In the genomic region with DNA sequence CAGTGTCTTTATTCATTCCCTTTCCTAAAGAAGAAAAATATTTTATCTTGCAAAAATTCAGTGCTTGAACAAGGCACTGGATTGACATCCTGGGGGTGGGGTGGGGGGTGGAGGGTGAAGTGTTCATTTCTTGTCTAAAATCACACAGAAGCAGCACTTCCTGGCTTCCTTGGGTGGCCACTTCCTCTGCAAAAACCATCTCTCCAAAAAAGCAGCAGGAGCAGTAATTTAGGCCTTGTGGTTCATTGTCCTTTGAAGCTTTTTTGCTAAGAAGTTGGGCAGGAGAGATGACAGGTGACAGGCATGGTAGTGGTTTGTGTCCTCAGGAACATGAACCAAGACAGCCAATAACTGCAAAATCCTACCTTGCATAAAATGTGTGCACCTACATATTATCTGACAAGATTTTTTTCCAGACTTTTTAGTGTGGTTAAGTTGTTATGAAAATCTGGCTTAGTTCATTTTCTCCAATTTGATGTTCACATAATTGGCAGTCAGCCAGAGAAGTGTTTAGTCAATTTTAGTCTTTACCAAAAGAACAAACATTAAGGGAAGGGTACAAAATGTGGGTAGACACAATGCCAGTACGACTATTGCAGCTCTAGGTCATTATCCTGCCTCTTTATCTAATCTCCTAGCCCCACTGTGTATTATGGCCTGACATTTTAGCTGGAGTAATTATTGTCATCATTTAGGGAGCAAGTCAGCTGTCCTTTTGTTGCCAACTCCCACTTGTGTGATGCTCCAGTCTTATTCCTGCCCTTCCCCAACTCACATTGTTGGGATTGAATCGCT, we compare ENCODE assay signal across 12 cellular contexts.
DNase-seq lines count a peak whose midpoint lies in the region; ATAC-seq and TF ChIP-seq lines count a peak whose summit lies in the region.
"Had no signal": no experiment of that assay in that cellular context is flagged by ENCODE, and none has a peak within 500 bp of the region (broad histone marks: within the 10 kb centered on the region; RNA-seq: fewer than 3 reads in every experiment).

No MANE protein-coding gene starts in this region.

- no peak overlapping the region for H3K27ac ChIP-seq in HEK293 (ENCODE audit: extremely low read depth, low read depth, low read length)
- no peak overlapping the region for H3K27ac ChIP-seq in spleen
- H3K27ac ChIP-seq: HL-60 had no signal

- H3K27me3 Mint-ChIP-seq in activated CD8-positive, alpha-beta T cell treated with anti-CD3 and anti-CD28 coated beads for 36 hours, result peaks cover 4% of the 10 kb centered on the region

- H3K27ac Mint-ChIP-seq in activated CD8-positive, alpha-beta T cell treated with anti-CD3 and anti-CD28 coated beads for 36 hours, result no peak overlapping the region
- H3K27ac Mint-ChIP-seq: activated T-helper 17 cell treated with anti-CD3 and anti-CD28 coated beads, Interleukin-2, amount 50 U/mL, for 72 hours had no signal

- DNase-seq in CMK (ENCODE audit: low read depth) (peak; percentile 55), NCI-H345 treated with DMSO at 0.1 percent for 48 hours (lab: John Stamatoyannopoulos, UW; ENCODE audit: unreplicated experiment) (peak; percentile 88), spleen (no peak), SKM-1 treated with dmso at 0.1 percent for 144 hours (lab: John Stamatoyannopoulos, UW; ENCODE audit: unreplicated experiment) (no peak)
- DNase-seq in activated CD8-positive, alpha-beta T cell treated with anti-CD3 and anti-CD28 coated beads for 36 hours, result peak; percentile 40
- DNase-seq: effector memory CD4-positive, alpha-beta T cell had no signal

- no peaks in the 10 kb centered on the region for H3K36me3 Mint-ChIP-seq in activated CD8-positive, alpha-beta T cell treated with anti-CD3 and anti-CD28 coated beads for 36 hours (ENCODE audit: low read depth)

- CTCF ChIA-PET in HEK293 (lab: Yijun Ruan, JAX), result interaction anchor here (1.4 kb wide), 1 partner anchor 15 kb away, joined by 4 read pairs; no protein-coding TSS in a partner anchor
- CTCF ChIA-PET in activated CD8-positive, alpha-beta T cell treated with anti-CD3 and anti-CD28 coated beads for 36 hours (lab: Charles Lee), result interaction anchor here (1.1 to 1.9 kb wide), 5 partner anchors 8 to 457 kb away, joined by 3 to 6 read pairs (median 4); no protein-coding TSS in a partner anchor

- POLR2A ChIA-PET in HEK293 (lab: Yijun Ruan, JAX), result no interaction called here
- POLR2A ChIA-PET in activated CD8-positive, alpha-beta T cell treated with anti-CD3 and anti-CD28 coated beads for 36 hours (lab: Charles Lee), result interaction anchor here (1.1 kb wide), 1 partner anchor 9 kb away, joined by 3 read pairs; no protein-coding TSS in a partner anchor

- TF ChIP-seq POLR2A in spleen (IDR thresholded peaks at IDR 0.05), result no peak

- 57 to 70% (median 61%) methylated on average over 2 of the region's 2 CpGs for WGBS in spleen, 5 donors

- H3K4me3 Mint-ChIP-seq in activated CD8-positive, alpha-beta T cell treated with anti-CD3 and anti-CD28 coated beads for 36 hours, result no peak overlapping the region
- H3K4me3 Mint-ChIP-seq: activated T-helper 17 cell treated with anti-CD3 and anti-CD28 coated beads, Interleukin-2, amount 50 U/mL, for 72 hours had no signal

- H3K9me3 ChIP-seq in HEK293 (ENCODE audit: control insufficient read depth, insufficient read depth, low read depth, low read length), result no peaks in the 10 kb centered on the region
- no peaks in the 10 kb centered on the region for H3K9me3 ChIP-seq in spleen

- H3K4me1 ChIP-seq in HEK293 (ENCODE audit: control insufficient read depth, insufficient read depth, low read length) (0 out of 2 replicates have a peak, but pooled peaks cover 3% of the 10 kb centered on the region), spleen (no peaks in the 10 kb centered on the region)

- peak; percentile 34 for ATAC-seq in activated CD8-positive, alpha-beta T cell treated with anti-CD3 and anti-CD28 coated beads for 36 hours
- ATAC-seq in HG02870 (IDR thresholded peaks at IDR 0.05; ENCODE audit: unreplicated experiment) (no peak), SK-N-SH treated with all-trans-retinoic acid at 6 μM for 48 hours (no peak)
- ATAC-seq: activated CD4-positive, CD25-positive, alpha-beta regulatory T cell treated with anti-CD3 and anti-CD28 coated beads, Interleukin-2, amount 50 U/mL, for 24 hours; activated T-helper 17 cell treated with anti-CD3 and anti-CD28 coated beads, Interleukin-2, amount 50 U/mL, for 72 hours had no signal

- H3K36me3 ChIP-seq in HEK293 (ENCODE audit: control insufficient read depth in 2 of 2, insufficient read depth in 1 of 2, low read length in 2 of 2) (no peaks in the 10 kb centered on the region), spleen (no peaks in the 10 kb centered on the region)

- intact Hi-C loops in activated CD8-positive, alpha-beta T cell treated with anti-CD3 and anti-CD28 coated beads for 36 hours (cut with micrococcal nuclease), result no loop called here
- intact Hi-C loops in spleen (cut with DNase I; ENCODE audit: low total_unique reads), result no loop called here

- H3K27me3 ChIP-seq in spleen (replicated peaks in 1 of 7), result no peaks in the 10 kb centered on the region

- no peak for TF ChIP-seq CTCF in HEK293 (tag by site-specific recombination; IDR thresholded peaks at IDR 0.05)
- no peak for TF ChIP-seq CTCF in activated CD8-positive, alpha-beta T cell treated with anti-CD3 and anti-CD28 coated beads for 36 hours (IDR thresholded peaks at IDR 0.05)
- no peak for TF ChIP-seq CTCF in spleen (IDR thresholded peaks at IDR 0.05 in 8 of 11, conservative IDR thresholded peaks at IDR 0.05 in 3 of 11)

- H3K4me1 Mint-ChIP-seq in activated CD8-positive, alpha-beta T cell treated with anti-CD3 and anti-CD28 coated beads for 36 hours (ENCODE audit: low read depth), result peaks cover 17% of the 10 kb centered on the region

- no peaks in the 10 kb centered on the region for H3K9me3 Mint-ChIP-seq in activated CD8-positive, alpha-beta T cell treated with anti-CD3 and anti-CD28 coated beads for 36 hours
- H3K9me3 Mint-ChIP-seq: activated T-helper 17 cell treated with anti-CD3 and anti-CD28 coated beads, Interleukin-2, amount 50 U/mL, for 72 hours had no signal

- H3K4me3 ChIP-seq in HEK293 (ENCODE audit: low read depth, low read length) (no peak overlapping the region), spleen (no peak overlapping the region)

TF ChIP-seq in HEK293, 187 proteins besides CTCF, POLR2A, EP300 and RAD21:
- TF ChIP-seq ZNF623 (tag by site-specific recombination; IDR thresholded peaks at IDR 0.05) (no peak), ZSCAN18 (tag by site-specific recombination; IDR thresholded peaks at IDR 0.05) (no peak), ZNF394 (tag by site-specific recombination; IDR thresholded peaks at IDR 0.05; ENCODE audit: borderline replicate concordance) (no peak), FEZF1 (tag by site-specific recombination; IDR thresholded peaks at IDR 0.05) (0 out of 2 replicates have a peak, but pooled peaks have one; percentile 23), ZFHX2 (tag by site-specific recombination; conservative IDR thresholded peaks at IDR 0.05) (no peak), ZNF292 (tag by site-specific recombination; IDR thresholded peaks at IDR 0.05; ENCODE audit: borderline replicate concordance, low read depth) (no peak), SETDB1 (IDR thresholded peaks at IDR 0.05; ENCODE audit: insufficient read length, low read length) (no peak), ZNF677 (tag by site-specific recombination; IDR thresholded peaks at IDR 0.05) (no peak)
TF ChIP-seq in HEK293: peak in this region for 1.

TF ChIP-seq in SK-N-SH treated with all-trans-retinoic acid at 6 μM for 48 hours, 23 proteins besides CTCF, POLR2A, EP300 and RAD21 (continues in another document):
- TF ChIP-seq TCF4 (CRISPR knock-in tag; IDR thresholded peaks at IDR 0.05; ENCODE audit: borderline replicate concordance) (no peak), CREB5 (CRISPR knock-in tag; IDR thresholded peaks at IDR 0.05; ENCODE audit: low read depth) (no peak), ZNF565 (CRISPR knock-in tag; conservative IDR thresholded peaks at IDR 0.05; ENCODE audit: low read depth) (no peak), ZFP3 (CRISPR knock-in tag; IDR thresholded peaks at IDR 0.05) (no peak), OSR1 (CRISPR knock-in tag; IDR thresholded peaks at IDR 0.05) (no peak), CSDC2 (CRISPR knock-in tag; IDR thresholded peaks at IDR 0.05) (no peak), BACH2 (CRISPR knock-in tag; IDR thresholded peaks at IDR 0.05; ENCODE audit: borderline replicate concordance) (no peak), ZNF70 (CRISPR knock-in tag; IDR thresholded peaks at IDR 0.05) (no peak), GLIS3 (CRISPR knock-in tag; IDR thresholded peaks at IDR 0.05) (no peak), ZNF8 (CRISPR knock-in tag; IDR thresholded peaks at IDR 0.05) (no peak)
- TF ChIP-seq, protein P1, sequence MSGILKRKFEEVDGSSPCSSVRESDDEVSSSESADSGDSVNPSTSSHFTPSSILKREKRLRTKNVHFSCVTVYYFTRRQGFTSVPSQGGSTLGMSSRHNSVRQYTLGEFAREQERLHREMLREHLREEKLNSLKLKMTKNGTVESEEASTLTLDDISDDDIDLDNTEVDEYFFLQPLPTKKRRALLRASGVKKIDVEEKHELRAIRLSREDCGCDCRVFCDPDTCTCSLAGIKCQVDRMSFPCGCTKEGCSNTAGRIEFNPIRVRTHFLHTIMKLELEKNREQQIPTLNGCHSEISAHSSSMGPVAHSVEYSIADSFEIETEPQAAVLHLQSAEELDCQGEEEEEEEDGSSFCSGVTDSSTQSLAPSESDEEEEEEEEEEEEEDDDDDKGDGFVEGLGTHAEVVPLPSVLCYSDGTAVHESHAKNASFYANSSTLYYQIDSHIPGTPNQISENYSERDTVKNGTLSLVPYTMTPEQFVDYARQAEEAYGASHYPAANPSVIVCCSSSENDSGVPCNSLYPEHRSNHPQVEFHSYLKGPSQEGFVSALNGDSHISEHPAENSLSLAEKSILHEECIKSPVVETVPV (CRISPR knock-in tag; IDR thresholded peaks at IDR 0.05), result no peak

Comparison
In these comparisons a context has a peak if more than half of its experiments do, and no peak if none do; other contexts are left out.
1. DNase-seq: peak in CMK (single experiment), NCI-H345 treated with DMSO at 0.1 percent for 48 hours (single experiment) and activated CD8-positive, alpha-beta T cell treated with anti-CD3 and anti-CD28 coated beads for 36 hours (single experiment); none in spleen (single experiment) and SKM-1 treated with dmso at 0.1 percent for 144 hours (single experiment).